ENCODE assay signal across 9 cellular contexts in the genomic region with DNA sequence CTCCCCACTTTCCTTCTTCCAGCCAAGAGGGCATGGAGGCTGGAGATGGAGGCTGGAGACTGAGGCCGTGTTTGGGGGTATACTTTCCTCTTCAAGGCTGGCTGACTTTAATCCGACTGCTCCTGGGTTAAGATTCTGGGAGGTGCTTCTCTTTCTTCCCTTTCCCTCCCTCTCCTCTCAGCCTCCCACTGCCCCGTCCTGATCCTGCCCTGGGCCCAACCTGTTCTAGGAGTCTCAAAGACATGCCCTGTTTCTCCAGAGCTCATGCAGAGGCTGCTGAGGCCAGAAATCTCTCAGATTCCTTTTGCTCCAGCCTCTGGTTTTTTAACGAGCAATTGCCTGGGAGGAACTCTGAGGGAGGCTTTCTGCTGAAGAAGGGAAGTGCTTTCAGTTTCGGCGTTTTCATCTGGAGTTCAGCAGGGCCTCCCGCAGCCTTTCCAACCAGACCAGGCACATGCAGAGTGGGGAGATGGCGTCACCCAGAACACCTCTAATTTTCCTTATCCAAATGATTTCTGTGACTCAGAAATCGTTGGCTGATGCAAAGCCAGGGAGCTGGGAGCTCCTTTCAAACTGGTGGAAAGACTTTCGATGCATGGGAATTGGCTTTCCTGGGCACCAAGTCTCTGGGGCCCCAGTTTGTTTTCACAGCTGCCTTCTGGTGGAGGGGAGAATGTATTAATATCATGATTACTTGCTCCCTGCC. TPM values are rescaled to one million over a fixed set of nuclear protein-coding genes. Genes with fewer than 3 reads are reported as not detected.
DNase-seq lines count a peak whose midpoint lies in the region; ATAC-seq and TF ChIP-seq lines count a peak whose summit lies in the region.
"Had no signal": no experiment of that assay in that cellular context is flagged by ENCODE, and none has a peak within 500 bp of the region (broad histone marks: within the 10 kb centered on the region; RNA-seq: fewer than 3 reads in every experiment).

No MANE protein-coding gene starts in this region.

- H3K27ac ChIP-seq in SJSA1: peak overlapping the region; percentile 63
- H3K27ac ChIP-seq: C4-2B had no signal

- no peaks in the 10 kb centered on the region for H3K9me3 ChIP-seq in SJSA1 (replicated peaks)

- H3K27me3 ChIP-seq in SJSA1 (replicated peaks): no peaks in the 10 kb centered on the region

- H3K36me3 ChIP-seq in SJSA1: no peaks in the 10 kb centered on the region

- peak; percentile 17 to 35 for DNase-seq in NCI-H2081 (lab: John Stamatoyannopoulos, UW)
- DNase-seq in NCI-H2081 treated with DMSO at 0.1 percent for 48 hours (lab: John Stamatoyannopoulos, UW): no peak
- peak in 1 of 2 experiments; percentile 58 for DNase-seq in SJSA1 (ENCODE audit: low read depth in 1 of 2, low spot score in 2 of 2)
- DNase-seq in fibroblast of the conjunctiva (ENCODE audit: low read depth): peak; percentile 78
- DNase-seq in renal cortical epithelial cell (ENCODE audit: low read depth): peak; percentile 57
- no peak for DNase-seq in GM10266 (ENCODE audit: extremely low spot score)

- no peak overlapping the region; the same call in 1 of the 2 replicates for H3K4me3 ChIP-seq in SJSA1

- ATAC-seq in HG03521 (IDR thresholded peaks at IDR 0.05; ENCODE audit: unreplicated experiment) (no peak), GM21360 (IDR thresholded peaks at IDR 0.05; ENCODE audit: unreplicated experiment) (no peak)

- TF ChIP-seq CTCF in GM10266 (IDR thresholded peaks at IDR 0.05; ENCODE audit: control insufficient read depth, insufficient read depth, low read depth, missing control alignments): no peak

- peaks cover 19% of the 10 kb centered on the region for H3K4me1 ChIP-seq in SJSA1 (replicated peaks)

RNA-seq across cellular contexts. Expression of a gene that starts 34.5 kb away (rescaled TPM):
- not detected in 2 replicates for total RNA-seq in SJSA1 (2014; rRNA removed; shearing (Covaris generic))
- total RNA-seq in renal cortical epithelial cell: not detected in 2 replicates

Comparison
In these comparisons a context has a peak if more than half of its experiments do, and no peak if none do; other contexts are left out.
1. DNase-seq: peak in NCI-H2081 (2 of 2), fibroblast of the conjunctiva (single experiment) and renal cortical epithelial cell (single experiment); none in NCI-H2081 treated with DMSO at 0.1 percent for 48 hours (single experiment) and GM10266 (single experiment).